In genomic region chr1:155241069-155241679, GRCh38 we compare ENCODE assay signal across 8 cellular contexts. TPM values are rescaled to one million over a fixed set of nuclear protein-coding genes. Genes with fewer than 3 reads are reported as not detected.
DNase-seq lines count a peak whose midpoint lies in the region; ATAC-seq and TF ChIP-seq lines count a peak whose summit lies in the region.

No MANE protein-coding gene starts in this region.

- POLR2A ChIA-PET in naive thymus-derived CD8-positive, alpha-beta T cell (lab: Charles Lee): interaction anchor here (0.7 to 1.8 kb wide), 15 partner anchors 9 to 615 kb away, joined by 3 to 10 read pairs (median 3); partner anchors contain the start of genes CLK2, ENTREP3, MTX1 and SCAMP3

- 20% methylated on average over 4 of the region's 4 CpGs for WGBS in thymus

- H3K36me3 ChIP-seq in Loucy (ENCODE audit: insufficient read depth, low read length): no peaks in the 10 kb centered on the region
- peaks cover 23% of the 10 kb centered on the region for H3K36me3 ChIP-seq in thymus (ENCODE audit: control insufficient read depth, insufficient read depth)

- peak overlapping the region; percentile 81 for H3K4me3 Mint-ChIP-seq in activated T-helper 2 cell treated with anti-CD3 and anti-CD28 coated beads, Interferon-gamma antibody, Interleukin-2, Interleukin-4, amounts not matched to agents 10 μg/mL and 5 μg/mL and 100 μg/mL, durations not matched to agents 14 hours and 24 hours and 36 hours (ENCODE audit: low read depth)
- peak overlapping the region; percentile 84 to 94 (median 88) for H3K4me3 Mint-ChIP-seq in naive thymus-derived CD8-positive, alpha-beta T cell

- intact Hi-C loops in activated T-helper 2 cell treated with anti-CD3 and anti-CD28 coated beads, Interferon-gamma antibody, Interleukin-2, Interleukin-4, amounts not matched to agents 10 μg/mL and 5 μg/mL and 100 μg/mL, durations not matched to agents 14 hours and 24 hours and 36 hours (cut with micrococcal nuclease): loop anchor here (5.0 kb wide), 3 partner anchors 34 to 446 kb away; partner anchors contain the start of genes DAP3, MTX1, THBS3 and YY1AP1

- H3K4me3 ChIP-seq in Loucy (ENCODE audit: low read length, poor library complexity, severe bottlenecking): peak overlapping the region; percentile 76
- peak overlapping the region; percentile 61 for H3K4me3 ChIP-seq in fibroblast of pulmonary artery (replicated peaks; ENCODE audit: low read depth, low read length)
- peak overlapping the region; percentile 57 for H3K4me3 ChIP-seq in thymus (ENCODE audit: low read length)

- H3K4me1 ChIP-seq in Loucy (ENCODE audit: insufficient read depth, low read length, poor library complexity, severe bottlenecking) (peaks cover 29% of the 10 kb centered on the region), thymus (ENCODE audit: control insufficient read depth, insufficient read depth, low read length) (peaks cover 20% of the 10 kb centered on the region)

- DNase-seq in ELF-1 (ENCODE audit: low read depth, low spot score) (peak; percentile 67), RKO (ENCODE audit: low spot score) (peak; percentile 87), fibroblast of pulmonary artery (ENCODE audit: low read depth) (peak; percentile 87)
- peak; percentile 67 for DNase-seq in activated T-helper 2 cell treated with anti-CD3 and anti-CD28 coated beads, Interferon-gamma antibody, Interleukin-2, Interleukin-4, amounts not matched to agents 10 μg/mL and 5 μg/mL and 100 μg/mL, durations not matched to agents 14 hours and 24 hours and 36 hours (ENCODE audit: low spot score)
- DNase-seq in naive thymus-derived CD8-positive, alpha-beta T cell: peak; percentile 23 to 83 (median 66)

- H3K27me3 ChIP-seq in Loucy (ENCODE audit: insufficient read depth, low read length, poor library complexity, severe bottlenecking): no peaks in the 10 kb centered on the region
- H3K27me3 ChIP-seq in thymus (ENCODE audit: control insufficient read depth, insufficient read depth): no peaks in the 10 kb centered on the region

- peak overlapping the region; percentile 56 for H3K9ac ChIP-seq in Loucy (ENCODE audit: low read depth, low read length, poor library complexity, severe bottlenecking)

- H3K27ac Mint-ChIP-seq in activated T-helper 2 cell treated with anti-CD3 and anti-CD28 coated beads, Interferon-gamma antibody, Interleukin-2, Interleukin-4, amounts not matched to agents 10 μg/mL and 5 μg/mL and 100 μg/mL, durations not matched to agents 14 hours and 24 hours and 36 hours: peak overlapping the region; percentile 75
- H3K27ac Mint-ChIP-seq in naive thymus-derived CD8-positive, alpha-beta T cell: peak overlapping the region; percentile 55 to 98 (median 90)

- H3K36me3 Mint-ChIP-seq in activated T-helper 2 cell treated with anti-CD3 and anti-CD28 coated beads, Interferon-gamma antibody, Interleukin-2, Interleukin-4, amounts not matched to agents 10 μg/mL and 5 μg/mL and 100 μg/mL, durations not matched to agents 14 hours and 24 hours and 36 hours (ENCODE audit: low read depth): peaks cover 16% of the 10 kb centered on the region
- peaks cover 0 to 34% (median 3%) of the 10 kb centered on the region in 3 donors for H3K36me3 Mint-ChIP-seq in naive thymus-derived CD8-positive, alpha-beta T cell

- H3F3A ChIP-seq in Loucy (ENCODE audit: low read depth): 0 out of 2 replicates have a peak, but pooled peaks cover 4% of the 10 kb centered on the region

- H3K4me1 Mint-ChIP-seq in activated T-helper 2 cell treated with anti-CD3 and anti-CD28 coated beads, Interferon-gamma antibody, Interleukin-2, Interleukin-4, amounts not matched to agents 10 μg/mL and 5 μg/mL and 100 μg/mL, durations not matched to agents 14 hours and 24 hours and 36 hours (ENCODE audit: low read depth): peaks cover 32% of the 10 kb centered on the region
- peaks cover 16 to 57% (median 46%) of the 10 kb centered on the region in 4 donors for H3K4me1 Mint-ChIP-seq in naive thymus-derived CD8-positive, alpha-beta T cell

- H3K9me3 ChIP-seq in Loucy (ENCODE audit: insufficient read depth, low read depth, low read length): no peaks in the 10 kb centered on the region
- H3K9me3 ChIP-seq in thymus (ENCODE audit: control insufficient read depth): no peaks in the 10 kb centered on the region

- H4K20me1 ChIP-seq in Loucy (ENCODE audit: insufficient read depth, low read length, poor library complexity, severe bottlenecking): no peaks in the 10 kb centered on the region

- peak; percentile 13 to 32 for ATAC-seq in naive thymus-derived CD8-positive, alpha-beta T cell
- no peak for ATAC-seq in GM18867 (IDR thresholded peaks at IDR 0.05; ENCODE audit: unreplicated experiment)

- no peak overlapping the region for H2AFZ ChIP-seq in Loucy (ENCODE audit: low read length)

- peaks cover 24% of the 10 kb centered on the region for H3K79me2 ChIP-seq in Loucy (ENCODE audit: insufficient read depth, low read length)

- H3K9me3 Mint-ChIP-seq in activated T-helper 2 cell treated with anti-CD3 and anti-CD28 coated beads, Interferon-gamma antibody, Interleukin-2, Interleukin-4, amounts not matched to agents 10 μg/mL and 5 μg/mL and 100 μg/mL, durations not matched to agents 14 hours and 24 hours and 36 hours: no peaks in the 10 kb centered on the region
- peaks cover 0 to 5% (median 2%) of the 10 kb centered on the region in 9 donors for H3K9me3 Mint-ChIP-seq in naive thymus-derived CD8-positive, alpha-beta T cell

- no peak overlapping the region for H3K27ac ChIP-seq in thymus (ENCODE audit: low read depth)

- TF ChIP-seq CTCF in Loucy (conservative IDR thresholded peaks at IDR 0.05; ENCODE audit: low read length) (no peak), fibroblast of pulmonary artery (IDR thresholded peaks at IDR 0.05; ENCODE audit: low read length, missing control alignments) (no peak)

- no peaks in the 10 kb centered on the region for H3K9me2 ChIP-seq in Loucy (replicated peaks; ENCODE audit: low read depth, low read length)

- peaks cover 2% of the 10 kb centered on the region for H3K27me3 Mint-ChIP-seq in activated T-helper 2 cell treated with anti-CD3 and anti-CD28 coated beads, Interferon-gamma antibody, Interleukin-2, Interleukin-4, amounts not matched to agents 10 μg/mL and 5 μg/mL and 100 μg/mL, durations not matched to agents 14 hours and 24 hours and 36 hours (ENCODE audit: low read depth)
- H3K27me3 Mint-ChIP-seq in naive thymus-derived CD8-positive, alpha-beta T cell: peaks cover 0 to 5% (median 2%) of the 10 kb centered on the region in 5 donors

- peak overlapping the region; percentile 90 for H3K4me2 ChIP-seq in Loucy (ENCODE audit: low read depth, low read length, poor library complexity, severe bottlenecking)

RNA-seq across cellular contexts. Expression of gene ENTREP3, which starts 14.1 kb away (rescaled TPM):
- 42.5 and 45.5 TPM in 2 replicates for total RNA-seq in activated T-helper 2 cell treated with anti-CD3 and anti-CD28 coated beads, Interferon-gamma antibody, Interleukin-2, Interleukin-4, amounts not matched to agents 10 μg/mL and 5 μg/mL and 100 μg/mL, durations not matched to agents 14 hours and 24 hours and 36 hours
- total RNA-seq in naive thymus-derived CD8-positive, alpha-beta T cell: 10 to 100 TPM; 10.7 to 13.5 TPM
- 1 to 10 TPM; 1.8 to 2.5 (median 2.3) TPM for polyA plus RNA-seq in naive thymus-derived CD8-positive, alpha-beta T cell
- 12.5 TPM for polyA plus RNA-seq in thymus

RNA-seq across cellular contexts. Expression of gene SCAMP3, which starts 21.0 kb away (rescaled TPM):
- total RNA-seq in activated T-helper 2 cell treated with anti-CD3 and anti-CD28 coated beads, Interferon-gamma antibody, Interleukin-2, Interleukin-4, amounts not matched to agents 10 μg/mL and 5 μg/mL and 100 μg/mL, durations not matched to agents 14 hours and 24 hours and 36 hours: 113 and 123 TPM in 2 replicates
- 100 to 1,000 TPM in 1 of 2 experiments, 10 to 100 TPM in 1; 93.3 to 105 TPM for total RNA-seq in naive thymus-derived CD8-positive, alpha-beta T cell
- polyA plus RNA-seq in naive thymus-derived CD8-positive, alpha-beta T cell: 100 to 1,000 TPM; 124 to 189 (median 138) TPM
- polyA plus RNA-seq in thymus: 59.1 TPM

RNA-seq across cellular contexts. Expression of gene CLK2, which starts 32.1 kb away (rescaled TPM):
- 95.7 and 96.8 TPM in 2 replicates for total RNA-seq in activated T-helper 2 cell treated with anti-CD3 and anti-CD28 coated beads, Interferon-gamma antibody, Interleukin-2, Interleukin-4, amounts not matched to agents 10 μg/mL and 5 μg/mL and 100 μg/mL, durations not matched to agents 14 hours and 24 hours and 36 hours
- 100 to 1,000 TPM; 115 to 134 TPM for total RNA-seq in naive thymus-derived CD8-positive, alpha-beta T cell
- polyA plus RNA-seq in naive thymus-derived CD8-positive, alpha-beta T cell: 10 to 100 TPM; 11.3 to 22.6 (median 12.9) TPM
- polyA plus RNA-seq in thymus: 86.5 TPM

RNA-seq across cellular contexts. Expression of gene MTX1, which starts 32.7 kb away (rescaled TPM):
- total RNA-seq in activated T-helper 2 cell treated with anti-CD3 and anti-CD28 coated beads, Interferon-gamma antibody, Interleukin-2, Interleukin-4, amounts not matched to agents 10 μg/mL and 5 μg/mL and 100 μg/mL, durations not matched to agents 14 hours and 24 hours and 36 hours: 58.6 and 64.0 TPM in 2 replicates
- total RNA-seq in naive thymus-derived CD8-positive, alpha-beta T cell: 10 to 100 TPM; 26.9 to 27.1 TPM
- polyA plus RNA-seq in naive thymus-derived CD8-positive, alpha-beta T cell: 10 to 100 TPM; 45.8 to 50.7 (median 48.5) TPM
- 36.8 TPM for polyA plus RNA-seq in thymus

RNA-seq across cellular contexts. Expression of gene THBS3, which starts 33.5 kb away (rescaled TPM):
- 10.4 and 13.1 TPM in 2 replicates for total RNA-seq in activated T-helper 2 cell treated with anti-CD3 and anti-CD28 coated beads, Interferon-gamma antibody, Interleukin-2, Interleukin-4, amounts not matched to agents 10 μg/mL and 5 μg/mL and 100 μg/mL, durations not matched to agents 14 hours and 24 hours and 36 hours
- total RNA-seq in naive thymus-derived CD8-positive, alpha-beta T cell: 10 to 100 TPM; 36.8 to 37.9 TPM
- 1 to 10 TPM; 1.2 to 3.8 (median 3.0) TPM for polyA plus RNA-seq in naive thymus-derived CD8-positive, alpha-beta T cell
- polyA plus RNA-seq in thymus: 46.1 TPM
